13 cellular contexts compared by ENCODE assay signal in genomic region chr4:123843137-123843536, GRCh38.
"Had no signal": no experiment of that assay in that cellular context is flagged by ENCODE, and none has a peak within 500 bp of the region (broad histone marks: within the 10 kb centered on the region; RNA-seq: fewer than 3 reads in every experiment).

No MANE protein-coding gene starts in this region.

- H3K27me3 ChIP-seq: body of pancreas, transverse colon, uterus had no signal

- H3K9me3 ChIP-seq: body of pancreas, lower lobe of right lung, transverse colon, uterus had no signal

- H3K4me3 ChIP-seq: body of pancreas, lower lobe of right lung, transverse colon, uterus had no signal

- H3K27ac ChIP-seq: body of pancreas, lower lobe of right lung, transverse colon, uterus had no signal

- H3K36me3 ChIP-seq: lower lobe of right lung, transverse colon, uterus had no signal

- DNase-seq: activated CD4-positive, alpha-beta T cell treated with anti-CD3 and anti-CD28 coated beads for 36 hours; activated CD4-positive, alpha-beta T cell treated with anti-CD3 and anti-CD28 coated beads, Interleukin-2, amount 50 U/mL, for 48 hours; activated naive CD4-positive, alpha-beta T cell; activated naive CD8-positive, alpha-beta T cell treated with anti-CD3 and anti-CD28 coated beads for 36 hours; body of pancreas; effector memory CD8-positive, alpha-beta T cell; lower lobe of right lung; natural killer cell; posterior cingulate gyrus; retina; stimulated activated naive B cell treated with anti-CD40 and anti-IgM and Interleukin-4, amounts not matched to agents 10 μg/mL and 1 μg/mL and 100 μg/mL, for 72 hours; transverse colon; uterus had no signal

- H3K4me1 ChIP-seq: body of pancreas, lower lobe of right lung, uterus had no signal

- ATAC-seq: activated CD4-positive, alpha-beta T cell treated with anti-CD3 and anti-CD28 coated beads for 36 hours; body of pancreas; effector memory CD8-positive, alpha-beta T cell; lower lobe of right lung; natural killer cell; stimulated activated naive B cell treated with anti-CD40 and anti-IgM and Interleukin-4, amounts not matched to agents 10 μg/mL and 1 μg/mL and 100 μg/mL, for 72 hours had no signal
